7 cellular contexts compared by ENCODE assay signal in genomic region chr15:20055921-20056320, GRCh38.
DNase-seq lines count a peak whose midpoint lies in the region; ATAC-seq, FAIRE-seq and TF ChIP-seq lines count a peak whose summit lies in the region.
"Not testable (repeated sequence)": the region's sequence is repeated elsewhere in the genome, so short reads cannot be mapped to it uniquely, and the experiment has no call there.

No MANE protein-coding gene starts in this region.

- not testable (repeated sequence) for H3K79me2 ChIP-seq in K562 (ENCODE audit: control insufficient read depth, insufficient read depth, low read length)

- not testable (repeated sequence) for H3K27me3 ChIP-seq in K562 (ENCODE audit: control insufficient read depth in 2 of 2, insufficient read depth in 2 of 2, low read length in 2 of 2); upper lobe of right lung

- not testable (repeated sequence) for FAIRE-seq in K562 (lab: Jason Lieb, UNC); kidney (lab: Jason Lieb, UNC)

- not testable (repeated sequence) for H3K4me3 ChIP-seq in K562; kidney (ENCODE audit: low read length in 2 of 2); upper lobe of right lung

- not testable (repeated sequence) for H3K36me3 ChIP-seq in K562 (ENCODE audit: control insufficient read depth, insufficient read depth, low read length); kidney (ENCODE audit: control insufficient read depth in 1 of 2, insufficient read depth in 2 of 2, low read length in 2 of 2); upper lobe of right lung

- DNase-seq in NAMALWA (ENCODE audit: low spot score) (peak; percentile 26), SK-MEL-5 (ENCODE audit: low read depth, low spot score) (peak; percentile 1), K562 (ENCODE audit: extremely low read depth in 1 of 4, low spot score in 3 of 4) (peak in 1 of 4 experiments; percentile 9), Right ventricle myocardium inferior (ENCODE audit: missing footprints) (peak; percentile 55), kidney (peak; percentile 20), upper lobe of right lung (peak; percentile 50)
- DNase-seq in stimulated activated CD4-positive, alpha-beta T cell treated with anti-CD3 and anti-CD28 coated beads, Interleukin-15, amount 100 ng/mL, for 24 hours = peak; percentile 6

- BruUV-seq in K562 (replicated peaks; lab: Mats Ljungman, UMichigan) = not testable (repeated sequence)

- H3K4me1 ChIP-seq in K562 (replicated peaks in 1 of 2; ENCODE audit: control insufficient read depth in 2 of 2, insufficient read depth in 2 of 2, low read length in 2 of 2); kidney (ENCODE audit: control insufficient read depth in 1 of 2, insufficient read depth in 1 of 2, low read depth in 1 of 2, low read length in 2 of 2); upper lobe of right lung: not testable (repeated sequence)

- 0% methylated on average over 3 of the region's 5 CpGs for WGBS in K562 (ENCODE audit: insufficient coverage, low coverage, missing lambda C conversion rate)

- not testable (repeated sequence) for H3K9me3 ChIP-seq in K562 (replicated peaks; ENCODE audit: control insufficient read depth, insufficient read depth, low read depth, low read length); kidney (ENCODE audit: control insufficient read depth in 1 of 2, low read length in 2 of 2); upper lobe of right lung

- CTCF ChIA-PET in K562 (lab: Yijun Ruan, JAX; ENCODE audit: low intra/inter-chr PET ratio) = not testable (repeated sequence)

- POLR2A ChIA-PET in K562 (lab: Yijun Ruan, JAX) = not testable (repeated sequence)

- not testable (repeated sequence) for H3K9me1 ChIP-seq in K562 (ENCODE audit: control insufficient read depth, insufficient read depth, low read length)

- intact Hi-C loops in K562 (cut with micrococcal nuclease); Right ventricle myocardium inferior (cut with DNase I); kidney (cut with DNase I); upper lobe of right lung (cut with DNase I): not testable (repeated sequence)

- H3K4me2 ChIP-seq in K562 (ENCODE audit: insufficient read depth, low read length) = not testable (repeated sequence)

- H3K9ac ChIP-seq in K562 (ENCODE audit: insufficient read depth in 1 of 2, low read depth in 2 of 2, low read length in 2 of 2); kidney (ENCODE audit: low read length in 2 of 2): not testable (repeated sequence)

- not testable (repeated sequence) for TF ChIP-seq EP300 in K562 (IDR thresholded peaks at IDR 0.05; ENCODE audit: low read length)

- not testable (repeated sequence) for TF ChIP-seq POLR2A in K562 (conservative IDR thresholded peaks at IDR 0.05)

- H4K20me1 ChIP-seq in K562 (replicated peaks; ENCODE audit: control insufficient read depth, insufficient read depth, low read length) = not testable (repeated sequence)

- not testable (repeated sequence) for TF ChIP-seq RAD21 in K562 (CRISPR knock-in tag; conservative IDR thresholded peaks at IDR 0.05 in 1 of 2, IDR thresholded peaks at IDR 0.05 in 1 of 2)

- not testable (repeated sequence) for H2AFZ ChIP-seq in K562 (ENCODE audit: low read depth, low read length)

- TF ChIP-seq CTCF in K562 (IDR thresholded peaks at IDR 0.05 in 2 of 3, conservative IDR thresholded peaks at IDR 0.05 in 1 of 3; ENCODE audit: insufficient read depth in 2 of 3, low read depth in 1 of 3, low read length in 3 of 3); kidney (IDR thresholded peaks at IDR 0.05; ENCODE audit: borderline replicate concordance, extremely low read depth, insufficient read depth); upper lobe of right lung (IDR thresholded peaks at IDR 0.05): not testable (repeated sequence)

- ATAC-seq in K562 (peak; percentile 83), Right ventricle myocardium inferior (peak; percentile 34), upper lobe of right lung (peak; percentile 53)

- H3K27ac ChIP-seq in K562 (ENCODE audit: extremely low read depth, low read depth, low read length); kidney (ENCODE audit: low read depth in 2 of 2, low read length in 2 of 2); upper lobe of right lung: not testable (repeated sequence)

- in situ Hi-C loops in SK-MEL-5 (cut with HindIII; ENCODE audit: low pct_unique_long_range_greater_than_20kb, low sequenced_read_pairs) = not testable (repeated sequence)
- in situ Hi-C loops in K562 (cut with MboI) = loop anchor here (25.0 kb wide), 2 partner anchors 606 to 1206 kb away; no protein-coding TSS in a partner anchor
